Comparison of ENCODE assay signal across 1 cellular context in genomic region chr7:106660862-106661720, GRCh38.
TF ChIP-seq lines count a peak whose summit lies in the region.

Gene CCDC71L (minus strand): TSS chr7:106661158. CDS start chr7:106660896, 262 bp downstream.

TF ChIP-seq in HEK293, 187 proteins besides CTCF, POLR2A, EP300 and RAD21 (continued from another document):
- TF ChIP-seq, protein P1, sequence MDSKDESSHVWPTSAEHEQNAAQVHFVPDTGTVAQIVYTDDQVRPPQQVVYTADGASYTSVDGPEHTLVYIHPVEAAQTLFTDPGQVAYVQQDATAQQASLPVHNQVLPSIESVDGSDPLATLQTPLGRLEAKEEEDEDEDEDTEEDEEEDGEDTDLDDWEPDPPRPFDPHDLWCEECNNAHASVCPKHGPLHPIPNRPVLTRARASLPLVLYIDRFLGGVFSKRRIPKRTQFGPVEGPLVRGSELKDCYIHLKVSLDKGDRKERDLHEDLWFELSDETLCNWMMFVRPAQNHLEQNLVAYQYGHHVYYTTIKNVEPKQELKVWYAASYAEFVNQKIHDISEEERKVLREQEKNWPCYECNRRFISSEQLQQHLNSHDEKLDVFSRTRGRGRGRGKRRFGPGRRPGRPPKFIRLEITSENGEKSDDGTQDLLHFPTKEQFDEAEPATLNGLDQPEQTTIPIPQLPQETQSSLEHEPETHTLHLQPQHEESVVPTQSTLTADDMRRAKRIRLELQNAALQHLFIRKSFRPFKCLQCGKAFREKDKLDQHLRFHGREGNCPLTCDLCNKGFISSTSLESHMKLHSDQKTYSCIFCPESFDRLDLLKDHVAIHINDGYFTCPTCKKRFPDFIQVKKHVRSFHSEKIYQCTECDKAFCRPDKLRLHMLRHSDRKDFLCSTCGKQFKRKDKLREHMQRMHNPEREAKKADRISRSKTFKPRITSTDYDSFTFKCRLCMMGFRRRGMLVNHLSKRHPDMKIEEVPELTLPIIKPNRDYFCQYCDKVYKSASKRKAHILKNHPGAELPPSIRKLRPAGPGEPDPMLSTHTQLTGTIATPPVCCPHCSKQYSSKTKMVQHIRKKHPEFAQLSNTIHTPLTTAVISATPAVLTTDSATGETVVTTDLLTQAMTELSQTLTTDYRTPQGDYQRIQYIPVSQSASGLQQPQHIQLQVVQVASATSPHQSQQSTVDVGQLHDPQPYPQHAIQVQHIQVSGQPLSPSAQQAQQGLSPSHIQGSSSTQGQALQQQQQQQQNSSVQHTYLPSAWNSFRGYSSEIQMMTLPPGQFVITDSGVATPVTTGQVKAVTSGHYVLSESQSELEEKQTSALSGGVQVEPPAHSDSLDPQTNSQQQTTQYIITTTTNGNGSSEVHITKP (tag by site-specific recombination; IDR thresholded peaks at IDR 0.05), result peak; percentile 92
- TF ChIP-seq ZNF324 (tag by site-specific recombination; IDR thresholded peaks at IDR 0.05) (peak; percentile 55; the same call in 1 of the 2 replicates), ZNF626 (tag by site-specific recombination; IDR thresholded peaks at IDR 0.05) (no peak), ZFHX2 (tag by site-specific recombination; conservative IDR thresholded peaks at IDR 0.05) (peak; percentile 87), ZNF366 (tag by site-specific recombination; conservative IDR thresholded peaks at IDR 0.05) (peak; percentile 92), MYNN (tag by site-specific recombination; IDR thresholded peaks at IDR 0.05; ENCODE audit: borderline replicate concordance) (no peak), ZNF530 (tag by site-specific recombination; IDR thresholded peaks at IDR 0.05; ENCODE audit: low read depth) (no peak), KLF9 (tag by site-specific recombination; IDR thresholded peaks at IDR 0.05; ENCODE audit: low read depth) (peak; percentile 35; the same call in 1 of the 2 replicates), KLF1 (tag by site-specific recombination; IDR thresholded peaks at IDR 0.05) (peak; percentile 40; the same call in 1 of the 2 replicates), GLI2 (tag by site-specific recombination; IDR thresholded peaks at IDR 0.05; ENCODE audit: borderline replicate concordance, low read depth) (no peak), PRDM1 (tag by site-specific recombination; IDR thresholded peaks at IDR 0.05) (peak; percentile 76), ZBTB48 (tag by site-specific recombination; IDR thresholded peaks at IDR 0.05) (peak; percentile 16; the same call in 1 of the 2 replicates), ZNF404 (tag by site-specific recombination; IDR thresholded peaks at IDR 0.05) (no peak), ZNF830 (tag by site-specific recombination; IDR thresholded peaks at IDR 0.05; ENCODE audit: low read depth) (no peak), ZSCAN16 (tag by site-specific recombination; IDR thresholded peaks at IDR 0.05) (no peak), ZSCAN30 (tag by site-specific recombination; IDR thresholded peaks at IDR 0.05) (0 out of 2 replicates have a peak, but pooled peaks have one; percentile 46), AEBP2 (tag by site-specific recombination; IDR thresholded peaks at IDR 0.05; ENCODE audit: borderline replicate concordance) (no peak), ZBTB17 (tag by site-specific recombination; IDR thresholded peaks at IDR 0.05) (peak; percentile 64), ZNF624 (tag by site-specific recombination; IDR thresholded peaks at IDR 0.05) (no peak)
- TF ChIP-seq, protein P2, sequence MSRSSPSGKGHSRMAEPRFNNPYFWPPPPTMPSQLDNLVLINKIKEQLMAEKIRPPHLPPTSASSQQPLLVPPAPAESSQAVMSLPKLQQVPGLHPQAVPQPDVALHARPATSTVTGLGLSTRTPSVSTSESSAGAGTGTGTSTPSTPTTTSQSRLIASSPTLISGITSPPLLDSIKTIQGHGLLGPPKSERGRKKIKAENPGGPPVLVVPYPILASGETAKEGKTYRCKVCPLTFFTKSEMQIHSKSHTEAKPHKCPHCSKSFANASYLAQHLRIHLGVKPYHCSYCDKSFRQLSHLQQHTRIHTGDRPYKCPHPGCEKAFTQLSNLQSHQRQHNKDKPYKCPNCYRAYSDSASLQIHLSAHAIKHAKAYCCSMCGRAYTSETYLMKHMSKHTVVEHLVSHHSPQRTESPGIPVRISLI (tag by site-specific recombination; IDR thresholded peaks at IDR 0.05), result no peak
TF ChIP-seq in HEK293: peak in this region for 36.
